In the genomic region with DNA sequence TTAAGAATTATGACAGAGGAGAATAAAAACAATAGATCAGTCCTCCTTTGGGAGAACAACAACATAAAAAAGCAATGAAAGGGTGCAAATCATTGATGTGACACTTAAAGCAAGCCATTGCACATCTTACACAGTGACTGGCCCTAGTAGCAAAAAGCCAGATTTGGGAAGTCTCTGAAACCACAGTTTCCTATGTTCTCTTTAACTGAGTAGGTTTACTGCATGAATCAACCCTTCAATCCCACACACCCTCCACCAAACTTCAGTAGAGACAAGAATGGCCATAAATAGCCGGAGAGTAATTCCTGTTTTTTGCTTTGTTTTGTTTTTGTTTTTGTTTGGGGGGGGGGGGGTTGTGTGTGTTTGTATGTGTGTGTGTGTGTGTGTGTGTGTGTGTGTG, we compare ENCODE assay signal across 16 cellular contexts.
DNase-seq lines count a peak whose midpoint lies in the region; ATAC-seq and TF ChIP-seq lines count a peak whose summit lies in the region.
"Had no signal": no experiment of that assay in that cellular context is flagged by ENCODE, and none has a peak within 500 bp of the region (broad histone marks: within the 10 kb centered on the region; RNA-seq: fewer than 3 reads in every experiment).

No MANE protein-coding gene starts in this region.

- no peak overlapping the region for H3K4me3 ChIP-seq in NB4 (ENCODE audit: low read depth, low read length)

- no peak for ATAC-seq in HG03521 (IDR thresholded peaks at IDR 0.05; ENCODE audit: unreplicated experiment)
- ATAC-seq in stimulated activated naive CD8-positive, alpha-beta T cell treated with anti-CD3 and anti-CD28 coated beads, Interleukin-15, Interleukin-2, amounts not matched to agents 100 U/mL and 50 U/mL, for 24 hours = no peak
- ATAC-seq: CD8-positive, alpha-beta T cell; T-cell had no signal

- TF ChIP-seq POLR2A in NB4 (IDR thresholded peaks at IDR 0.05; ENCODE audit: extremely low read depth, insufficient read length) = no peak

- H3K27me3 Mint-ChIP-seq in nephron (ENCODE audit: low read depth) = no peaks in the 10 kb centered on the region
- H3K27me3 Mint-ChIP-seq: B cell, T-cell had no signal

- TF ChIP-seq CTCF in NB4 (IDR thresholded peaks at IDR 0.05; ENCODE audit: low read depth, low read length) (no peak), nephron (IDR thresholded peaks at IDR 0.05; ENCODE audit: unreplicated experiment in 3 of 3) (no peak)

- no peak overlapping the region for H3K4me3 Mint-ChIP-seq in nephron
- H3K4me3 Mint-ChIP-seq: B cell; CD8-positive, alpha-beta T cell; T-cell had no signal

- no peaks in the 10 kb centered on the region for H3K36me3 Mint-ChIP-seq in nephron (ENCODE audit: low read depth)
- H3K36me3 Mint-ChIP-seq: CD8-positive, alpha-beta T cell; T-cell had no signal

- DNase-seq in Kasumi-1 (lab: John Stamatoyannopoulos, UW) = peak; percentile 83 to 89
- peak; percentile 16 for DNase-seq in NB4 (ENCODE audit: low read depth)
- peak; percentile 49 for DNase-seq in SIG-M5 (lab: John Stamatoyannopoulos, UW)
- DNase-seq in NK-92 (lab: John Stamatoyannopoulos, UW; ENCODE audit: unreplicated experiment) = no peak
- DNase-seq in activated naive CD4-positive, alpha-beta T cell (lab: John Stamatoyannopoulos, UW) = no peak
- no peak for DNase-seq in stimulated activated naive CD8-positive, alpha-beta T cell treated with anti-CD3 and anti-CD28 coated beads, Interleukin-15, Interleukin-2, amounts not matched to agents 100 U/mL and 50 U/mL, for 24 hours
- DNase-seq: CD8-positive, alpha-beta T cell; H7; NCI-H187 treated with DMSO at 0.1 percent for 48 hours; NCI-H446; NCI-H774; T-cell; T-helper 9 cell had no signal

- peak overlapping the region in 2 of 3 experiments; percentile 16 to 36 for H3K27ac Mint-ChIP-seq in nephron
- H3K27ac Mint-ChIP-seq: B cell; CD8-positive, alpha-beta T cell; T-cell had no signal

- peaks cover 6% of the 10 kb centered on the region for H3K4me1 Mint-ChIP-seq in nephron
- H3K4me1 Mint-ChIP-seq: B cell, T-cell had no signal

- peaks cover 9% of the 10 kb centered on the region for H3K9me3 Mint-ChIP-seq in nephron

Comparison
In these comparisons a context has a peak if more than half of its experiments do, and no peak if none do; other contexts are left out.
1. DNase-seq: peak in Kasumi-1 (2 of 2), NB4 (single experiment) and SIG-M5 (single experiment); none in NK-92 (single experiment), activated naive CD4-positive, alpha-beta T cell (0 of 4) and stimulated activated naive CD8-positive, alpha-beta T cell treated with anti-CD3 and anti-CD28 coated beads, Interleukin-15, Interleukin-2, amounts not matched to agents 100 U/mL and 50 U/mL, for 24 hours (single experiment).